In genomic region chr15:68187559-68187958, GRCh38 we compare ENCODE assay signal across 7 cellular contexts. TPM values are rescaled to one million over a fixed set of nuclear protein-coding genes. Genes with fewer than 3 reads are reported as not detected.
DNase-seq lines count a peak whose midpoint lies in the region; TF ChIP-seq lines count a peak whose summit lies in the region.

No MANE protein-coding gene starts in this region.

- no peaks in the 10 kb centered on the region for H3K27me3 ChIP-seq in right atrium auricular region
- no peaks in the 10 kb centered on the region for H3K27me3 ChIP-seq in suprapubic skin

- 27% methylated on average over 9 of the region's 9 CpGs for WGBS in suprapubic skin

- H3K27ac ChIP-seq in right atrium auricular region (peak overlapping the region; percentile 53 to 71), suprapubic skin (peak overlapping the region; percentile 73)

- H3K36me3 ChIP-seq in right atrium auricular region (peaks cover 42% of the 10 kb centered on the region), suprapubic skin (peaks cover 44% of the 10 kb centered on the region)

- H3K9me3 ChIP-seq in right atrium auricular region (no peaks in the 10 kb centered on the region), suprapubic skin (no peaks in the 10 kb centered on the region)

- no peak for TF ChIP-seq EP300 in suprapubic skin (IDR thresholded peaks at IDR 0.05)

- DNase-seq in LHCN-M2 (ENCODE audit: low read depth) (peak; percentile 71), amniotic epithelial cell (ENCODE audit: low read depth) (peak; percentile 65), right atrium auricular region (ENCODE audit: low spot score) (peak; percentile 76), suprapubic skin (ENCODE audit: low spot score in 2 of 2) (no peak)
- DNase-seq in stimulated activated CD4-positive, alpha-beta T cell treated with anti-CD3 and anti-CD28 coated beads, Interleukin-2, amount 100 ng/mL, for 48 hours, result no peak
- no peak for DNase-seq in stimulated activated CD4-positive, alpha-beta T cell treated with anti-CD3 and anti-CD28 coated beads, Interleukin-4, amount 100 ng/mL, for 1 hour
- DNase-seq in activated naive CD4-positive, alpha-beta T cell (lab: John Stamatoyannopoulos, UW), result no peak

- TF ChIP-seq CTCF in right atrium auricular region (IDR thresholded peaks at IDR 0.05) (no peak), suprapubic skin (IDR thresholded peaks at IDR 0.05) (no peak)

- no peak for TF ChIP-seq POLR2A in suprapubic skin (IDR thresholded peaks at IDR 0.05)

- no peak overlapping the region for H3K4me3 ChIP-seq in right atrium auricular region
- peak overlapping the region; percentile 13 for H3K4me3 ChIP-seq in suprapubic skin

- H3K4me1 ChIP-seq in right atrium auricular region, result peaks cover 0 to 31% of the 10 kb centered on the region in 2 donors
- H3K4me1 ChIP-seq in suprapubic skin, result peaks cover 28% of the 10 kb centered on the region

RNA-seq across cellular contexts. Expression of gene CALML4, which starts 17.6 kb away (rescaled TPM):
- total RNA-seq in LHCN-M2 (2014; rRNA removed), result 2.0 and 2.2 TPM in 2 replicates
- polyA plus RNA-seq in LHCN-M2 (2012), result 1.1 TPM
- total RNA-seq in right atrium auricular region, result 1 to 10 TPM in 1 of 2 donors, under 1 TPM in 1; 0.52 to 2.1 TPM
- 10 to 100 TPM in 1 of 4 donors, 1 to 10 TPM in 3; 2.4 to 13.6 (median 4.8) TPM for total RNA-seq in suprapubic skin

RNA-seq across cellular contexts. Expression of gene CLN6, which starts 42.0 kb away (rescaled TPM):
- total RNA-seq in LHCN-M2 (2014; rRNA removed) (34.9 and 40.9 TPM in 2 replicates), right atrium auricular region (1 to 10 TPM; 6.4 to 7.4 TPM), suprapubic skin (10 to 100 TPM; 20.3 to 38.1 (median 27.9) TPM)
- polyA plus RNA-seq in LHCN-M2 (2012), result 28.8 TPM

Comparison
In these comparisons a context has a peak if more than half of its experiments do, and no peak if none do; other contexts are left out.
1. DNase-seq: peak in LHCN-M2 (single experiment), amniotic epithelial cell (single experiment) and right atrium auricular region (single experiment); none in suprapubic skin (0 of 2), stimulated activated CD4-positive, alpha-beta T cell treated with anti-CD3 and anti-CD28 coated beads, Interleukin-2, amount 100 ng/mL, for 48 hours (0 of 2), stimulated activated CD4-positive, alpha-beta T cell treated with anti-CD3 and anti-CD28 coated beads, Interleukin-4, amount 100 ng/mL, for 1 hour (single experiment) and activated naive CD4-positive, alpha-beta T cell (0 of 4).